8 cellular contexts compared by ENCODE assay signal in genomic region chr10:71319042-71319799, GRCh38. TPM values are rescaled to one million over a fixed set of nuclear protein-coding genes. Genes with fewer than 3 reads are reported as not detected.
DNase-seq lines count a peak whose midpoint lies in the region; ATAC-seq, FAIRE-seq and TF ChIP-seq lines count a peak whose summit lies in the region.

SLC29A3 (plus strand) TSS chr10:71319259; CDS start chr10:71319310, 51 bp downstream.

- FAIRE-seq in RCC 7860 (lab: Jason Lieb, UNC) = no peak

- peak; percentile 89 for ATAC-seq in GM21381 (IDR thresholded peaks at IDR 0.05; ENCODE audit: unreplicated experiment)
- peak; percentile 95 to 96 for ATAC-seq in natural killer cell treated with Interleukin-12 subunit alpha and Interleukin-12 subunit beta and Interleukin-15 and Interleukin-18, amount 100 ng/mL, for 72 hours

- peak; percentile 87 for DNase-seq in D341Med (ENCODE audit: low spot score)
- peak; percentile 65 for DNase-seq in HuH-7.5 (ENCODE audit: low spot score)
- peak; percentile 69 for DNase-seq in RCC 7860 (ENCODE audit: low spot score)
- DNase-seq in activated T-helper 1 cell treated with anti-CD3 and anti-CD28 coated beads, Interleukin-2, amount 50 U/mL, for 16 hours (ENCODE audit: low read depth in 1 of 2, low spot score in 1 of 2) = peak; percentile 73 to 79
- peak; percentile 78 for DNase-seq in fibroblast of pulmonary artery (ENCODE audit: low read depth)
- peak; percentile 88 for DNase-seq in natural killer cell treated with Interleukin-12 subunit alpha and Interleukin-12 subunit beta and Interleukin-15 and Interleukin-18, amount 100 ng/mL, for 72 hours (ENCODE audit: low spot score)
- peak; percentile 83 for DNase-seq in stimulated activated naive CD4-positive, alpha-beta T cell treated with Interleukin-2 at 50 U/mL for 16 hours (lab: John Stamatoyannopoulos, UW)

- H3K4me1 Mint-ChIP-seq in natural killer cell treated with Interleukin-12 subunit alpha and Interleukin-12 subunit beta and Interleukin-15 and Interleukin-18, amount 100 ng/mL, for 72 hours (ENCODE audit: low read depth in 2 of 2) = peaks cover 11% of the 10 kb centered on the region in 2 donors

- peak within 1 kb of the TSS; percentile 43 to 66 for H3K27ac Mint-ChIP-seq in natural killer cell treated with Interleukin-12 subunit alpha and Interleukin-12 subunit beta and Interleukin-15 and Interleukin-18, amount 100 ng/mL, for 72 hours

- no peaks in the 10 kb centered on the region for H3K27me3 Mint-ChIP-seq in natural killer cell treated with Interleukin-12 subunit alpha and Interleukin-12 subunit beta and Interleukin-15 and Interleukin-18, amount 100 ng/mL, for 72 hours

- peak within 1 kb of the TSS; percentile 73 for H3K4me3 ChIP-seq in fibroblast of pulmonary artery (replicated peaks; ENCODE audit: low read depth, low read length)

- H3K36me3 Mint-ChIP-seq in natural killer cell treated with Interleukin-12 subunit alpha and Interleukin-12 subunit beta and Interleukin-15 and Interleukin-18, amount 100 ng/mL, for 72 hours = peaks cover 7% of the 10 kb centered on the region

- TF ChIP-seq CTCF in fibroblast of pulmonary artery (IDR thresholded peaks at IDR 0.05; ENCODE audit: low read length, missing control alignments) = peak; percentile 78

- peak within 1 kb of the TSS; percentile 97 for H3K4me3 Mint-ChIP-seq in natural killer cell treated with Interleukin-12 subunit alpha and Interleukin-12 subunit beta and Interleukin-15 and Interleukin-18, amount 100 ng/mL, for 72 hours

- H3K9me3 Mint-ChIP-seq in natural killer cell treated with Interleukin-12 subunit alpha and Interleukin-12 subunit beta and Interleukin-15 and Interleukin-18, amount 100 ng/mL, for 72 hours = no peaks in the 10 kb centered on the region

RNA-seq across cellular contexts. Expression of gene SLC29A3, which starts in this region (rescaled TPM):
- total RNA-seq in natural killer cell treated with Interleukin-12 subunit alpha and Interleukin-12 subunit beta and Interleukin-15 and Interleukin-18, amount 100 ng/mL, for 72 hours = 1 to 10 TPM; 3.4 to 3.6 TPM

Comparison
In these comparisons a context has a peak if more than half of its experiments do, and no peak if none do; other contexts are left out.
1. Peak in every context shown above with its lines: DNase-seq, ATAC-seq and H3K4me3 ChIP-seq.